In the genomic region with DNA sequence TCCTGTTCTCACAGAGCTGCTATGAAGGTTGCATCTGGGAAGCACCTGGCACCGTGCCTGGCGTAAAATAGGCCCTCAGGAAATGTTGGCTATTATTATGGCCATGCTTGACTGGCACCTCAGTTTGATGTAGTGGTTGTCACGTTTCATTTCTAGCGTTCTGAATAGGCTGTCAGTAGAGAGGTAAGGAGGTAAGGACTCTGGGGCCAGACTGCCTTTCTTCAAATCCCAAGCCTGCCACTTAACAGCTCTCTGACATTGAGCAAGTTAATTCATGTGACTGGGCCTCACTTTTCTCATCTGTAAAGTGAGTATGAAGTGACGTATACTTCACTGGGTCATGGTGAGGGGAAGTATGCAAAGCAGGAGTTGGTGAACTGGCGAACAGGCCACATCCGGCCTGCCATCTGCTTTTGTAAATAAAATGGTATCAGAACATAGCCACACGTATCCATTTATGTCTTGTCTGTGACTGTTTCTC, we compare ENCODE assay signal across 10 cellular contexts.
DNase-seq lines count a peak whose midpoint lies in the region; ATAC-seq and TF ChIP-seq lines count a peak whose summit lies in the region.
"Had no signal": no experiment of that assay in that cellular context is flagged by ENCODE, and none has a peak within 500 bp of the region (broad histone marks: within the 10 kb centered on the region; RNA-seq: fewer than 3 reads in every experiment).

No MANE protein-coding gene starts in this region.

- H3K4me3 ChIP-seq in esophagus squamous epithelium (no peak overlapping the region), MG63 (no peak overlapping the region)

- H3K27me3 ChIP-seq in esophagus squamous epithelium (no peaks in the 10 kb centered on the region), MG63 (no peaks in the 10 kb centered on the region)

- POLR2A ChIA-PET in activated CD4-positive, alpha-beta T cell treated with anti-CD3 and anti-CD28 coated beads, Interleukin-2, amount 10 ng/mL, durations not matched to agents 7 days and 5 days (lab: Charles Lee) = no interaction called here

- H3K36me3 ChIP-seq in esophagus squamous epithelium (no peaks in the 10 kb centered on the region), MG63 (no peaks in the 10 kb centered on the region)

- no peak for TF ChIP-seq POLR2A in esophagus squamous epithelium (IDR thresholded peaks at IDR 0.05)

- 45 to 49% methylated on average over 8 of the region's 8 CpGs for WGBS in esophagus squamous epithelium, 2 donors

- H3K9me3 ChIP-seq in esophagus squamous epithelium = no peaks in the 10 kb centered on the region
- no peaks in the 10 kb centered on the region for H3K9me3 ChIP-seq in MG63

- no peak overlapping the region for H3K4me3 Mint-ChIP-seq in activated CD4-positive, alpha-beta T cell treated with anti-CD3 and anti-CD28 coated beads, Interleukin-2, amount 10 ng/mL, durations not matched to agents 7 days and 5 days
- H3K4me3 Mint-ChIP-seq: activated CD8-positive, alpha-beta memory T cell treated with anti-CD3 and anti-CD28 coated beads, Interleukin-2, amount 10 ng/mL, durations not matched to agents 7 days and 5 days; immature natural killer cell had no signal

- no peak overlapping the region for H3K27ac Mint-ChIP-seq in activated CD4-positive, alpha-beta T cell treated with anti-CD3 and anti-CD28 coated beads, Interleukin-2, amount 10 ng/mL, durations not matched to agents 7 days and 5 days
- H3K27ac Mint-ChIP-seq: activated CD8-positive, alpha-beta memory T cell treated with anti-CD3 and anti-CD28 coated beads, Interleukin-2, amount 10 ng/mL, durations not matched to agents 7 days and 5 days had no signal

- intact Hi-C loops in esophagus squamous epithelium (cut with DNase I) = no loop called here

- no peaks in the 10 kb centered on the region for H3K9me3 Mint-ChIP-seq in activated CD4-positive, alpha-beta T cell treated with anti-CD3 and anti-CD28 coated beads, Interleukin-2, amount 10 ng/mL, durations not matched to agents 7 days and 5 days

- no peaks in the 10 kb centered on the region for H3K4me1 Mint-ChIP-seq in activated CD4-positive, alpha-beta T cell treated with anti-CD3 and anti-CD28 coated beads, Interleukin-2, amount 10 ng/mL, durations not matched to agents 7 days and 5 days
- H3K4me1 Mint-ChIP-seq: activated CD8-positive, alpha-beta memory T cell treated with anti-CD3 and anti-CD28 coated beads, Interleukin-2, amount 10 ng/mL, durations not matched to agents 7 days and 5 days; immature natural killer cell had no signal

- peaks cover 0 to 36% (median 3%) of the 10 kb centered on the region in 3 donors for H3K4me1 ChIP-seq in esophagus squamous epithelium

- peak; percentile 89 for ATAC-seq in GM21390 (IDR thresholded peaks at IDR 0.05; ENCODE audit: unreplicated experiment)
- ATAC-seq: activated CD8-positive, alpha-beta memory T cell treated with anti-CD3 and anti-CD28 coated beads, Interleukin-2, amount 10 ng/mL, durations not matched to agents 7 days and 5 days had no signal

- no peak for TF ChIP-seq CTCF in esophagus squamous epithelium (IDR thresholded peaks at IDR 0.05)

- no peaks in the 10 kb centered on the region for H3K36me3 Mint-ChIP-seq in activated CD4-positive, alpha-beta T cell treated with anti-CD3 and anti-CD28 coated beads, Interleukin-2, amount 10 ng/mL, durations not matched to agents 7 days and 5 days (ENCODE audit: low read depth)
- H3K36me3 Mint-ChIP-seq: activated CD8-positive, alpha-beta memory T cell treated with anti-CD3 and anti-CD28 coated beads, Interleukin-2, amount 10 ng/mL, durations not matched to agents 7 days and 5 days; immature natural killer cell had no signal

- CTCF ChIA-PET in activated CD4-positive, alpha-beta T cell treated with anti-CD3 and anti-CD28 coated beads, Interleukin-2, amount 10 ng/mL, durations not matched to agents 7 days and 5 days (lab: Charles Lee) = no interaction called here

- DNase-seq in EL = peak; percentile 75
- peak; percentile 31 for DNase-seq in LHCN-M2 (ENCODE audit: low read depth)
- no peak for DNase-seq in esophagus squamous epithelium (lab: John Stamatoyannopoulos, UW)
- DNase-seq in MG63 = no peak
- DNase-seq in activated CD4-positive, alpha-beta T cell treated with anti-CD3 and anti-CD28 coated beads, Interleukin-2, amount 10 ng/mL, durations not matched to agents 7 days and 5 days = no peak
- DNase-seq in amniotic stem cell (lab: John Stamatoyannopoulos, UW) = no peak
- no peak for DNase-seq in activated T-cell treated with anti-CD3 and anti-CD28 coated beads for 4 hours
- DNase-seq: activated CD8-positive, alpha-beta memory T cell treated with anti-CD3 and anti-CD28 coated beads, Interleukin-2, amount 10 ng/mL, durations not matched to agents 7 days and 5 days had no signal

- H3K27ac ChIP-seq in esophagus squamous epithelium = peak overlapping the region in 3 of 4 donors; percentile 59 to 68 (median 65)

- no peaks in the 10 kb centered on the region for H3K27me3 Mint-ChIP-seq in activated CD4-positive, alpha-beta T cell treated with anti-CD3 and anti-CD28 coated beads, Interleukin-2, amount 10 ng/mL, durations not matched to agents 7 days and 5 days

Comparison
In these comparisons a context has a peak if more than half of its experiments do, and no peak if none do; other contexts are left out.
1. DNase-seq: peak in EL (single experiment) and LHCN-M2 (single experiment); none in esophagus squamous epithelium (single experiment), MG63 (single experiment), activated CD4-positive, alpha-beta T cell treated with anti-CD3 and anti-CD28 coated beads, Interleukin-2, amount 10 ng/mL, durations not matched to agents 7 days and 5 days (single experiment), amniotic stem cell (single experiment) and activated T-cell treated with anti-CD3 and anti-CD28 coated beads for 4 hours (single experiment).